In the genomic region with DNA sequence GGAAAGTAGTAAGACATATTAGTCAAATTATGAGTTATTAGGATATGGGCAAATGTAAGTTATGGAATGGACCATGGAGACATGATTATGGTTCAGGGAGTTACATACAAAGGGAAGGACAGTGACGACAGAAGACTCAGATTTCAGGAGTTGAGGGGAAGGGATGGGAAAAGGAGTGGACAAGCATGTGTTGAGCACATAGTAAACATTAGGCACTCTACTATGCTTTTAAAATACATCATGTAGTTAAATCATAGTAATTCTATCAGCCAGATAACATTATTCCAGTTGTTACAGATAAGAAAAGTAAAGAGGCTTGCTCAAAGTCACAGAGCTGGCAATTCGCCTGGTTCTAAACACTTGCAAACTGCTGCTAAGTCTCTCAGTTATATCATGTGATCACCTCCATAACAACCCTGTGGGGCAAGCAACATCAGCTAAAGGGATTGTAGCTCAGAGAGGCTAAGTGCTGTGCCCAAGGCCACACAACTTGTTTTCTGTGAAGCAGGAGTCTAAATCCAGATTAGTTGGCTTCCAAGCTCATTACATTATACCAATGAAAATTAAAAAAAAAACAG, we compare ENCODE assay signal across 1 cellular context.
TF ChIP-seq lines count a peak whose summit lies in the region.

No MANE protein-coding gene starts in this region.

TF ChIP-seq in SK-N-SH treated with all-trans-retinoic acid at 6 μM for 48 hours, 23 proteins besides CTCF, POLR2A, EP300 and RAD21 (continued from another document):
- TF ChIP-seq, protein P1, sequence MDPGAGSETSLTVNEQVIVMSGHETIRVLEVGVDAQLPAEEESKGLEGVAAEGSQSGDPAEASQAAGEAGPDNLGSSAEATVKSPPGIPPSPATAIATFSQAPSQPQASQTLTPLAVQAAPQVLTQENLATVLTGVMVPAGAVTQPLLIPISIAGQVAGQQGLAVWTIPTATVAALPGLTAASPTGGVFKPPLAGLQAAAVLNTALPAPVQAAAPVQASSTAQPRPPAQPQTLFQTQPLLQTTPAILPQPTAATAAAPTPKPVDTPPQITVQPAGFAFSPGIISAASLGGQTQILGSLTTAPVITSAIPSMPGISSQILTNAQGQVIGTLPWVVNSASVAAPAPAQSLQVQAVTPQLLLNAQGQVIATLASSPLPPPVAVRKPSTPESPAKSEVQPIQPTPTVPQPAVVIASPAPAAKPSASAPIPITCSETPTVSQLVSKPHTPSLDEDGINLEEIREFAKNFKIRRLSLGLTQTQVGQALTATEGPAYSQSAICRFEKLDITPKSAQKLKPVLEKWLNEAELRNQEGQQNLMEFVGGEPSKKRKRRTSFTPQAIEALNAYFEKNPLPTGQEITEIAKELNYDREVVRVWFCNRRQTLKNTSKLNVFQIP (CRISPR knock-in tag; IDR thresholded peaks at IDR 0.05; ENCODE audit: borderline replicate concordance, low read depth), result no peak
- no peak for TF ChIP-seq ZNF70 (CRISPR knock-in tag; IDR thresholded peaks at IDR 0.05)
- TF ChIP-seq ZNF565 (CRISPR knock-in tag; conservative IDR thresholded peaks at IDR 0.05; ENCODE audit: low read depth), result no peak
- TF ChIP-seq, protein P2, sequence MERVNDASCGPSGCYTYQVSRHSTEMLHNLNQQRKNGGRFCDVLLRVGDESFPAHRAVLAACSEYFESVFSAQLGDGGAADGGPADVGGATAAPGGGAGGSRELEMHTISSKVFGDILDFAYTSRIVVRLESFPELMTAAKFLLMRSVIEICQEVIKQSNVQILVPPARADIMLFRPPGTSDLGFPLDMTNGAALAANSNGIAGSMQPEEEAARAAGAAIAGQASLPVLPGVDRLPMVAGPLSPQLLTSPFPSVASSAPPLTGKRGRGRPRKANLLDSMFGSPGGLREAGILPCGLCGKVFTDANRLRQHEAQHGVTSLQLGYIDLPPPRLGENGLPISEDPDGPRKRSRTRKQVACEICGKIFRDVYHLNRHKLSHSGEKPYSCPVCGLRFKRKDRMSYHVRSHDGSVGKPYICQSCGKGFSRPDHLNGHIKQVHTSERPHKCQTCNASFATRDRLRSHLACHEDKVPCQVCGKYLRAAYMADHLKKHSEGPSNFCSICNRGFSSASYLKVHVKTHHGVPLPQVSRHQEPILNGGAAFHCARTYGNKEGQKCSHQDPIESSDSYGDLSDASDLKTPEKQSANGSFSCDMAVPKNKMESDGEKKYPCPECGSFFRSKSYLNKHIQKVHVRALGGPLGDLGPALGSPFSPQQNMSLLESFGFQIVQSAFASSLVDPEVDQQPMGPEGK (CRISPR knock-in tag; IDR thresholded peaks at IDR 0.05; ENCODE audit: borderline replicate concordance), result no peak
- no peak for TF ChIP-seq SNAI2 (CRISPR knock-in tag; IDR thresholded peaks at IDR 0.05)
